Comparison of ENCODE assay signal across 8 cellular contexts in the genomic region with DNA sequence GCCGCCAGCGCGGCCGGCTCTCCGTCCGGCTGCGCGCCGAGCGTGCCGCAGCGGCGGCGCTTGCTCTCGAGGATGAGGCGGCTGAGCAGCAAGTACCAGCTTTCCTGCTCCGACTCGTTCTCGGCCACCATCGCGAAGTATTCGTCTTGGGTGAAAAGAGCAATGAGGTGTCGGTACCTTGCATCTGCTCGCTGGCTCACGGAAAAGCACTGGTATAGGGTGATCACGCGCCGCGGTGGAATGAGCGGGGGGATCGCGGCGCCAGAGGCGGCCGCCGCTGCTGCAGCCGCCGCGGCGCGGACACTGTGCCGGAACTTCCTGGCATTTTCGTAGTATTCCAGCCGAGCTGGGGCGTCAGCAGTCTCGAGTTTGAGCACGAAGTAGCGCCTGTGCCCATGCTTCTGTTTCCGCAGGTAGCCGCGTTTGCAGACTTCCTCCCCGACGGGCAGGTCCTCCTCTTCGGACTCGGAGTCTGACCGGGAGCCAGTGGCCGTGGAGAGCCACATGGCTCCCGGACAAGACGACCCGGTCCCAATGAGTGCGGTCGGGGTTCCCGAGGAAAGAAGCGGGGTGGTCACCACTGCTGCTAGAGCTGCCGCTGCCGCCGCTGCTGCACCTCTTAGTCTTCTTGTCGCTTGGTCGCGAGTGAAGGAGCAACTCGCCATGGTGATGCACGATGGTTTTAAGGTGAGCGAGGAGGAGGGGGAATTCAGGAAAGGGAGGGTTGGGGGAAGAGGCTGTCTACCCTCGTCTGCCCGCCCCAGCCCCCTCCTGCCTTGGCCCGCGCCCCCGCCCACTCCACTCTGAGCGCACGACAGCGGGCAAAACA. TPM values are rescaled to one million over a fixed set of nuclear protein-coding genes. Genes with fewer than 3 reads are reported as not detected.
DNase-seq lines count a peak whose midpoint lies in the region; ATAC-seq and TF ChIP-seq lines count a peak whose summit lies in the region.
"Had no signal": no experiment of that assay in that cellular context is flagged by ENCODE, and none has a peak within 500 bp of the region (broad histone marks: within the 10 kb centered on the region; RNA-seq: fewer than 3 reads in every experiment).

No MANE protein-coding gene starts in this region.

- peak overlapping the region; percentile 48; the same call in 1 of the 2 replicates for H3K4me3 ChIP-seq in PC-9
- peak overlapping the region; percentile 39 for H3K4me3 ChIP-seq in hepatocyte
- H3K4me3 ChIP-seq in skin epidermis, result peak overlapping the region in 5 of 7 experiments; percentile 2 to 42 (median 29)

- H3K9me3 ChIP-seq in PC-9 (ENCODE audit: insufficient read depth, low read depth), result no peaks in the 10 kb centered on the region
- no peaks in the 10 kb centered on the region for H3K9me3 ChIP-seq in hepatocyte (ENCODE audit: low read depth)

- H3K4me2 ChIP-seq in PC-9 (peak overlapping the region; percentile 72), hepatocyte (peak overlapping the region; percentile 93)

- H3F3A ChIP-seq in PC-9 (ENCODE audit: insufficient read depth, low read depth), result no peaks in the 10 kb centered on the region

- CTCF ChIA-PET in PC-9 (lab: Charles Lee), result no interaction called here

- no peaks in the 10 kb centered on the region for H3K9me2 ChIP-seq in PC-9 (ENCODE audit: insufficient read depth)
- no peaks in the 10 kb centered on the region for H3K9me2 ChIP-seq in hepatocyte (replicated peaks; ENCODE audit: insufficient read depth)

- DNase-seq in H4 (ENCODE audit: low spot score) (peak; percentile 3), PC-9 (no peak), hepatocyte (ENCODE audit: low spot score) (peak; percentile 19), T-helper 9 cell (no peak), mucosa of gallbladder (ENCODE audit: low spot score) (no peak), left colon (no peak)

- H3K27ac ChIP-seq in PC-9 (no peak overlapping the region), hepatocyte (no peak overlapping the region), skin epidermis (peak overlapping the region in 2 of 21 experiments; percentile 11 to 76)
- H3K27ac ChIP-seq: VCaP had no signal

- intact Hi-C loops in PC-9 (cut with micrococcal nuclease; ENCODE audit: unreplicated experiment), result no loop called here
- intact Hi-C loops in left colon (cut with DNase I, micrococcal nuclease), result no loop called here

- POLR2A ChIA-PET in PC-9 (lab: Charles Lee; ENCODE audit: unreplicated experiment), result interaction anchor here (0.7 kb wide), 1 partner anchor 1100 kb away, joined by 7 read pairs; no protein-coding TSS in a partner anchor

- 43% methylated on average over 69 of the region's 81 CpGs for WGBS in hepatocyte (ENCODE audit: low lambda C conversion rate, missing lambda C conversion rate)

- peak overlapping the region; percentile 66; the same call in 1 of the 2 replicates for H2AFZ ChIP-seq in PC-9
- H2AFZ ChIP-seq in hepatocyte, result peak overlapping the region; percentile 53

- H3K36me3 ChIP-seq in PC-9 (ENCODE audit: low read depth) (no peaks in the 10 kb centered on the region), hepatocyte (replicated peaks; ENCODE audit: insufficient read depth, low read depth) (no peaks in the 10 kb centered on the region)

- H3K4me1 ChIP-seq in PC-9 (replicated peaks; ENCODE audit: insufficient read depth) (no peaks in the 10 kb centered on the region), hepatocyte (ENCODE audit: insufficient read depth) (no peaks in the 10 kb centered on the region)

- no peak for TF ChIP-seq CTCF in PC-9 (conservative IDR thresholded peaks at IDR 0.05)
- no peak for TF ChIP-seq CTCF in hepatocyte (IDR thresholded peaks at IDR 0.05; ENCODE audit: poor library complexity)

- no peak for ATAC-seq in left colon

- H4K20me1 ChIP-seq in PC-9 (ENCODE audit: insufficient read depth) (no peaks in the 10 kb centered on the region), hepatocyte (ENCODE audit: insufficient read depth, poor library complexity, severe bottlenecking) (no peaks in the 10 kb centered on the region)

- BruUV-seq in PC-9 (replicated peaks; lab: Mats Ljungman, UMichigan), result no TSS peak

- H3K79me2 ChIP-seq in PC-9 (ENCODE audit: low read depth) (no peaks in the 10 kb centered on the region), hepatocyte (no peaks in the 10 kb centered on the region)

- peaks cover 41% of the 10 kb centered on the region for H3K27me3 ChIP-seq in PC-9 (ENCODE audit: insufficient read depth, low read depth)
- peaks cover 69% of the 10 kb centered on the region for H3K27me3 ChIP-seq in hepatocyte

RNA-seq across cellular contexts. Expression of a gene that starts 0.5 kb away (rescaled TPM):
- 0.06 and 0.10 TPM in 2 replicates for total RNA-seq in H4 (2014; rRNA removed; shearing (Covaris generic))
- total RNA-seq in PC-9 (2021) (not detected in 2 replicates), hepatocyte (0.70 and 1.0 TPM in 2 replicates), mucosa of gallbladder (not detected), left colon (not detected)
- polyA plus RNA-seq in hepatocyte, result 0.62 TPM in 1 of 2 replicates, not detected in the other

Comparison
In these comparisons a context has a peak if more than half of its experiments do, and no peak if none do; other contexts are left out.
1. DNase-seq: peak in H4 (single experiment) and hepatocyte (single experiment); none in PC-9 (0 of 2), T-helper 9 cell (single experiment), mucosa of gallbladder (single experiment) and left colon (0 of 2).
2. Peak in every context shown above with its lines, with median percentiles within 50 percentile points of each other: H3K4me3 ChIP-seq.